ENCODE assay signal across 8 cellular contexts in genomic region chr2:72147303-72147970, GRCh38. TPM values are rescaled to one million over a fixed set of nuclear protein-coding genes. Genes with fewer than 3 reads are reported as not detected.
DNase-seq lines count a peak whose midpoint lies in the region; ATAC-seq lines count a peak whose summit lies in the region.

Gene CYP26B1, minus strand, starts transcription at chr2:72147862. Its CDS starts 28 bp downstream, at chr2:72147834.

- peak within 1 kb of the TSS; percentile 79 for H3K4me3 Mint-ChIP-seq in activated naive CD8-positive, alpha-beta T cell treated with anti-CD3 and anti-CD28 coated beads, Interleukin-2, amount 10 ng/mL, durations not matched to agents 7 days and 5 days

- H3K9me3 ChIP-seq in iPS-15b (ENCODE audit: control insufficient read depth, insufficient read depth, low read length) (no peaks in the 10 kb centered on the region), skeletal muscle satellite cell (replicated peaks; ENCODE audit: low read length) (peaks cover 5% of the 10 kb centered on the region)

- H3K27me3 ChIP-seq in iPS-15b (ENCODE audit: control insufficient read depth, insufficient read depth, low read length) (peaks cover 81% of the 10 kb centered on the region), skeletal muscle satellite cell (ENCODE audit: control insufficient read depth, insufficient read depth, low read length) (peaks cover 77% of the 10 kb centered on the region)

- H3K9me3 Mint-ChIP-seq in activated naive CD8-positive, alpha-beta T cell treated with anti-CD3 and anti-CD28 coated beads, Interleukin-2, amount 10 ng/mL, durations not matched to agents 7 days and 5 days: peaks cover 1% of the 10 kb centered on the region

- no peak for ATAC-seq in activated naive CD8-positive, alpha-beta T cell treated with anti-CD3 and anti-CD28 coated beads, Interleukin-2, amount 10 ng/mL, durations not matched to agents 7 days and 5 days (ENCODE audit: low read depth)
- ATAC-seq in GM21381 (IDR thresholded peaks at IDR 0.05; ENCODE audit: unreplicated experiment) (no peak), GM21367 (IDR thresholded peaks at IDR 0.05; ENCODE audit: unreplicated experiment) (no peak)

- peak within 1 kb of the TSS; percentile 13 for H3K27ac Mint-ChIP-seq in activated naive CD8-positive, alpha-beta T cell treated with anti-CD3 and anti-CD28 coated beads, Interleukin-2, amount 10 ng/mL, durations not matched to agents 7 days and 5 days

- H3K27me3 Mint-ChIP-seq in activated naive CD8-positive, alpha-beta T cell treated with anti-CD3 and anti-CD28 coated beads, Interleukin-2, amount 10 ng/mL, durations not matched to agents 7 days and 5 days: peaks cover 70% of the 10 kb centered on the region

- H3K36me3 ChIP-seq in iPS-15b (ENCODE audit: control insufficient read depth, insufficient read depth, low read length) (no peaks in the 10 kb centered on the region), skeletal muscle satellite cell (ENCODE audit: insufficient read depth, low read length) (no peaks in the 10 kb centered on the region)

- peaks cover 6% of the 10 kb centered on the region for H3K36me3 Mint-ChIP-seq in activated naive CD8-positive, alpha-beta T cell treated with anti-CD3 and anti-CD28 coated beads, Interleukin-2, amount 10 ng/mL, durations not matched to agents 7 days and 5 days

- H3K4me2 ChIP-seq in skeletal muscle satellite cell (ENCODE audit: low read length): peak within 1 kb of the TSS; percentile 98

- peak within 1 kb of the TSS; percentile 65 for H3K4me3 ChIP-seq in iPS-15b (ENCODE audit: low read depth, low read length)
- H3K4me3 ChIP-seq in skeletal muscle satellite cell (ENCODE audit: low read length): peak within 1 kb of the TSS; percentile 76

- H3K4me1 Mint-ChIP-seq in activated naive CD8-positive, alpha-beta T cell treated with anti-CD3 and anti-CD28 coated beads, Interleukin-2, amount 10 ng/mL, durations not matched to agents 7 days and 5 days: peaks cover 28% of the 10 kb centered on the region

- POLR2A ChIA-PET in activated naive CD8-positive, alpha-beta T cell treated with anti-CD3 and anti-CD28 coated beads, Interleukin-2, amount 10 ng/mL, durations not matched to agents 7 days and 5 days (lab: Charles Lee): no interaction called here

- H3K9ac ChIP-seq in iPS-15b (ENCODE audit: low read depth, low read length) (no peak within 1 kb of the TSS), skeletal muscle satellite cell (ENCODE audit: low read depth, low read length) (no peak within 1 kb of the TSS)

- H3K4me1 ChIP-seq in iPS-15b (ENCODE audit: control insufficient read depth, insufficient read depth, low read length): peaks cover 3% of the 10 kb centered on the region
- peaks cover 38% of the 10 kb centered on the region for H3K4me1 ChIP-seq in skeletal muscle satellite cell (ENCODE audit: control insufficient read depth, insufficient read depth, low read length)

- DNase-seq in activated CD4-positive, alpha-beta T cell treated with anti-CD3 and anti-CD28 coated beads for 1 hour: peak; percentile 6
- DNase-seq in activated CD4-positive, alpha-beta T cell treated with anti-CD3 and anti-CD28 coated beads, Interleukin-2, amount 50 U/mL, for 1 hour: no peak
- peak; percentile 40 for DNase-seq in activated naive CD8-positive, alpha-beta T cell treated with anti-CD3 and anti-CD28 coated beads, Interleukin-2, amount 10 ng/mL, durations not matched to agents 7 days and 5 days
- no peak for DNase-seq in HK-2 (ENCODE audit: unreplicated experiment)

RNA-seq across cellular contexts. Expression of gene CYP26B1, which starts in this region (rescaled TPM):
- not detected for total RNA-seq in activated naive CD8-positive, alpha-beta T cell treated with anti-CD3 and anti-CD28 coated beads, Interleukin-2, amount 10 ng/mL, durations not matched to agents 7 days and 5 days
- total RNA-seq in skeletal muscle satellite cell (2012; rRNA removed): 1.0 and 5.7 TPM in 2 replicates

Comparison
In these comparisons a context has a peak if more than half of its experiments do, and no peak if none do; other contexts are left out.
1. Peak in DNase-seq in activated naive CD8-positive, alpha-beta T cell treated with anti-CD3 and anti-CD28 coated beads, Interleukin-2, amount 10 ng/mL, durations not matched to agents 7 days and 5 days; RNA of the gene not detected or under 1 TPM.